Comparison of ENCODE assay signal across 14 cellular contexts in the genomic region with DNA sequence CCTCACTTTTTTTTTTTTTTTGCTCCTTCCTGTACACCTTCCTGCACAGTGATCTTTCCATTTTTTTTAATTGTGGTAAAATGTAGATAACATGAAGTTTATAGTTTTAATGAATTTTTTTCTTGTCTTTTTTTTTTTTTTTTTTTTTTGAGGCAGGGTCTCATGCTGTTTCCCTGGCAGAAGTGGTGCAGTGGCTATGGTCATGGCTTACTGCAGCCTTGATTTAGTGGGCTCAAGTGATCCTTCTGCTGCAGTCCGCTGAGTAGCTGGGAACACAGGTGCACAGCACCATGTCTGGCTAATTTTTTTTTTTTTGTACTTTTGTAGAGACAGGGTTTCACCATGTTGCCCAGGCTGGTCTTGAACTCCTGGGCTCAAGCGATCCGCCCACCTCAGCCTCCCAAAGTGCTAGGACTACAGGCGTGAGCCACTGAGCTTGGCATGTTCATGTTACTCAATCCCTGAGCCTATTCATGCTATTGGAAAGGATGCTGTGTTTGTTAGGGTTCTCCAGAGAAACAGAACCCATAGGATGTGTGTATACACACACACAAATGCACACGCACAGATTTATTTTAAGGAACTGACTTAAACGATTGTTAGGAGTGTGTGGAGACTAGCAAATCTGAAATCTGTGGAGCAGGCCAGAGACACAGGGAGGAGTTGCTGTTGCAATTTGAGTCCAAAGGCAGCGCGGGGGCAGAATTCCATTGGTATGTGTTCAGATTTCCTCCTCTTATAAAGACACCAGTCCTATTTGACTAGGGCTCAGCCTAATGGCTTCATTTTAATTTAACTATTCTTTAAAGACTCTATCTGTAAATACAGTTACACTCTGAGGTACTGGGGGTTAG. TPM values are rescaled to one million over a fixed set of nuclear protein-coding genes. Genes with fewer than 3 reads are reported as not detected.
DNase-seq lines count a peak whose midpoint lies in the region; ATAC-seq and TF ChIP-seq lines count a peak whose summit lies in the region.
"Had no signal": no experiment of that assay in that cellular context is flagged by ENCODE, and none has a peak within 500 bp of the region (broad histone marks: within the 10 kb centered on the region; RNA-seq: fewer than 3 reads in every experiment).

No MANE protein-coding gene starts in this region.

- no peak overlapping the region for H3K4me2 ChIP-seq in trophoblast cell (ENCODE audit: low read length)

- peak; percentile 40 to 81 (median 74) for ATAC-seq in heart left ventricle
- no peak for ATAC-seq in HG02973 (IDR thresholded peaks at IDR 0.05; ENCODE audit: unreplicated experiment)
- no peak for ATAC-seq in HG03045 (IDR thresholded peaks at IDR 0.05; ENCODE audit: unreplicated experiment)
- ATAC-seq: activated CD8-positive, alpha-beta T cell treated with anti-CD3 and anti-CD28 coated beads, Interleukin-2, amount 10 ng/mL, durations not matched to agents 7 days and 5 days; K562 had no signal

- no peak overlapping the region for H4K91ac ChIP-seq in trophoblast cell (ENCODE audit: low read depth, low read length)

- intact Hi-C loops in heart left ventricle (cut with DNase I), result no loop called here
- intact Hi-C loops in CD4-positive, alpha-beta memory T cell (cut with micrococcal nuclease), result no loop called here

- no peak overlapping the region for H3K9ac ChIP-seq in trophoblast cell (ENCODE audit: low read length)

- H3K36me3 Mint-ChIP-seq in progenitor cell of endocrine pancreas (ENCODE audit: insufficient read depth), result no peaks in the 10 kb centered on the region
- H3K36me3 Mint-ChIP-seq in CD4-positive, alpha-beta memory T cell, result peaks cover 8 to 22% of the 10 kb centered on the region in 2 donors

- H3K4me3 Mint-ChIP-seq in progenitor cell of endocrine pancreas (ENCODE audit: low read depth), result no peak overlapping the region
- H3K4me3 Mint-ChIP-seq in CD4-positive, alpha-beta memory T cell, result no peak overlapping the region
- H3K4me3 Mint-ChIP-seq: activated CD8-positive, alpha-beta T cell treated with anti-CD3 and anti-CD28 coated beads, Interleukin-2, amount 10 ng/mL, durations not matched to agents 7 days and 5 days; CD14-positive monocyte had no signal

- peaks cover 6% of the 10 kb centered on the region for H3K4me1 Mint-ChIP-seq in progenitor cell of endocrine pancreas (ENCODE audit: low read depth)
- peaks cover 4 to 15% (median 7%) of the 10 kb centered on the region in 4 donors for H3K4me1 Mint-ChIP-seq in CD4-positive, alpha-beta memory T cell
- H3K4me1 Mint-ChIP-seq: CD14-positive monocyte had no signal

- no peaks in the 10 kb centered on the region for H3K27me3 Mint-ChIP-seq in progenitor cell of endocrine pancreas
- H3K27me3 Mint-ChIP-seq in CD4-positive, alpha-beta memory T cell, result no peaks in the 10 kb centered on the region

- CTCF ChIA-PET in CD4-positive, alpha-beta memory T cell (lab: Charles Lee; ENCODE audit: partially characterized antibody), result no interaction called here

- H3K27ac ChIP-seq in heart left ventricle (peak overlapping the region in 4 of 12 donors; percentile 6 to 40 (median 31)), trophoblast cell (ENCODE audit: low read depth, low read length) (no peak overlapping the region)
- H3K27ac ChIP-seq in CD4-positive, alpha-beta memory T cell (ENCODE audit: low read depth, low read length), result no peak overlapping the region

- H3K36me3 ChIP-seq in heart left ventricle, result no peaks in the 10 kb centered on the region
- H3K36me3 ChIP-seq in CD4-positive, alpha-beta memory T cell (ENCODE audit: insufficient read depth, low read length), result no peaks in the 10 kb centered on the region
- peaks cover 0 to 2% of the 10 kb centered on the region in 2 experiments for H3K36me3 ChIP-seq in trophoblast cell (ENCODE audit: control insufficient read depth in 1 of 2, insufficient read depth in 2 of 2, low read length in 2 of 2)

- H2BK12ac ChIP-seq in trophoblast cell (ENCODE audit: low read length), result no peak overlapping the region

- H3K14ac ChIP-seq in trophoblast cell (ENCODE audit: low read length), result no peak overlapping the region

- no peak overlapping the region for H4K8ac ChIP-seq in trophoblast cell (ENCODE audit: low read depth, low read length)

- TF ChIP-seq POLR2A in heart left ventricle (IDR thresholded peaks at IDR 0.05), result no peak

- no peaks in the 10 kb centered on the region for H3K79me1 ChIP-seq in trophoblast cell (ENCODE audit: low read length)

- H2AK5ac ChIP-seq in trophoblast cell (ENCODE audit: low read length), result no peak overlapping the region

- peaks cover 0 to 30% (median 7%) of the 10 kb centered on the region in 12 donors for H3K4me1 ChIP-seq in heart left ventricle
- no peaks in the 10 kb centered on the region for H3K4me1 ChIP-seq in CD4-positive, alpha-beta memory T cell (ENCODE audit: insufficient read depth, low read length)
- no peaks in the 10 kb centered on the region for H3K4me1 ChIP-seq in trophoblast cell (ENCODE audit: control insufficient read depth in 1 of 2, insufficient read depth in 2 of 2, low read length in 2 of 2)

- DNase-seq in AG10803 (ENCODE audit: low read depth) (peak; percentile 80), RPMI7951 (ENCODE audit: low read depth) (peak; percentile 26), heart left ventricle (peak in 3 of 5 donors; percentile 44 to 54 (median 48)), progenitor cell of endocrine pancreas (ENCODE audit: low spot score, unreplicated experiment) (no peak), trophoblast cell (no peak)
- DNase-seq in CD4-positive, alpha-beta memory T cell, result no peak
- DNase-seq: activated CD8-positive, alpha-beta T cell treated with anti-CD3 and anti-CD28 coated beads, Interleukin-2, amount 10 ng/mL, durations not matched to agents 7 days and 5 days; NCI-H2107; stimulated activated CD4-positive, alpha-beta T cell treated with anti-CD3 and anti-CD28 coated beads, Interleukin-4, amount 100 ng/mL, for 24 hours; T-helper 9 cell had no signal

- H3K4me3 ChIP-seq in AG10803 (ENCODE audit: low read length) (no peak overlapping the region), heart left ventricle (no peak overlapping the region), trophoblast cell (ENCODE audit: low read depth, low read length) (no peak overlapping the region)
- H3K4me3 ChIP-seq in CD4-positive, alpha-beta memory T cell (ENCODE audit: low read length in 2 of 2), result no peak overlapping the region
- H3K4me3 ChIP-seq: K562 had no signal

- H3K4ac ChIP-seq in trophoblast cell (ENCODE audit: low read depth, low read length), result no peak overlapping the region

- TF ChIP-seq CTCF in AG10803 (conservative IDR thresholded peaks at IDR 0.05; ENCODE audit: low read length), result peak; percentile 23; the same call in 1 of the 2 replicates
- peak in 2 of 12 donors; percentile 9 to 17 for TF ChIP-seq CTCF in heart left ventricle (IDR thresholded peaks at IDR 0.05)
- TF ChIP-seq CTCF in progenitor cell of endocrine pancreas (IDR thresholded peaks at IDR 0.05; ENCODE audit: unreplicated experiment), result no peak

- H3K9me3 ChIP-seq in heart left ventricle (no peaks in the 10 kb centered on the region), trophoblast cell (ENCODE audit: insufficient read depth, low read depth, low read length) (no peaks in the 10 kb centered on the region)
- H3K9me3 ChIP-seq in CD4-positive, alpha-beta memory T cell (ENCODE audit: control insufficient read depth in 1 of 2, low read length in 2 of 2), result no peaks in the 10 kb centered on the region

- 66 to 72% (median 69%) methylated on average over 8 of the region's 8 CpGs for WGBS in heart left ventricle, 4 donors
- WGBS in trophoblast cell (ENCODE audit: extremely low coverage, insufficient coverage, insufficient read length), result no CpG with 5 or more reads among the region's 8 CpGs

- H3K27me3 ChIP-seq in heart left ventricle (no peaks in the 10 kb centered on the region), trophoblast cell (ENCODE audit: insufficient read depth, low read length) (no peaks in the 10 kb centered on the region)
- H3K27me3 ChIP-seq in CD4-positive, alpha-beta memory T cell (ENCODE audit: insufficient read depth, low read length), result no peaks in the 10 kb centered on the region

- peak overlapping the region; percentile 51 for H3K27ac Mint-ChIP-seq in progenitor cell of endocrine pancreas
- peak overlapping the region in 1 of 7 donors; percentile 57 for H3K27ac Mint-ChIP-seq in CD4-positive, alpha-beta memory T cell
- H3K27ac Mint-ChIP-seq: activated CD8-positive, alpha-beta T cell treated with anti-CD3 and anti-CD28 coated beads, Interleukin-2, amount 10 ng/mL, durations not matched to agents 7 days and 5 days; CD14-positive monocyte had no signal

- H3K23ac ChIP-seq in trophoblast cell (ENCODE audit: low read length), result no peak overlapping the region

- no peak overlapping the region for H2BK120ac ChIP-seq in trophoblast cell (ENCODE audit: insufficient read depth, low read length, poor library complexity)

- H4K12ac ChIP-seq in trophoblast cell (ENCODE audit: low read depth, low read length), result no peak overlapping the region

- no peak overlapping the region for H2AFZ ChIP-seq in trophoblast cell (ENCODE audit: insufficient read depth, low read length, poor library complexity)

- no peaks in the 10 kb centered on the region for H3K79me2 ChIP-seq in trophoblast cell (ENCODE audit: control insufficient read depth, insufficient read depth, low read length, poor library complexity)

- no peak overlapping the region for H3K18ac ChIP-seq in trophoblast cell (ENCODE audit: low read length)

- H3K9me3 Mint-ChIP-seq in progenitor cell of endocrine pancreas (ENCODE audit: low read depth), result no peaks in the 10 kb centered on the region
- no peaks in the 10 kb centered on the region for H3K9me3 Mint-ChIP-seq in CD4-positive, alpha-beta memory T cell

- POLR2A ChIA-PET in CD4-positive, alpha-beta memory T cell (lab: Charles Lee; ENCODE audit: partially characterized antibody), result no interaction called here

- H2BK5ac ChIP-seq in trophoblast cell (ENCODE audit: low read depth, low read length, poor library complexity), result no peak overlapping the region

RNA-seq across cellular contexts. Expression of gene GALNT11, which starts 29.1 kb away (rescaled TPM):
- total RNA-seq in RPMI7951 (2014; rRNA removed; shearing (Covaris generic)), result 38.0 and 40.9 TPM in 2 replicates
- 10 to 100 TPM; 13.5 to 28.8 (median 23.9) TPM for total RNA-seq in heart left ventricle
- 10 to 100 TPM; 10.6 to 20.3 TPM for polyA plus RNA-seq in heart left ventricle
- 29.5 and 32.9 TPM in 2 replicates for total RNA-seq in progenitor cell of endocrine pancreas
- total RNA-seq in CD4-positive, alpha-beta memory T cell, result 10 to 100 TPM; 19.1 to 23.6 TPM
- 10 to 100 TPM; 35.3 to 36.5 TPM for polyA plus RNA-seq in CD4-positive, alpha-beta memory T cell
- 28.7 and 30.6 TPM in 2 replicates for polyA plus RNA-seq in trophoblast cell (2013)

Comparison
In these comparisons a context has a peak if more than half of its experiments do, and no peak if none do; other contexts are left out.
1. DNase-seq: peak in AG10803 (single experiment), RPMI7951 (single experiment) and heart left ventricle (3 of 5); none in progenitor cell of endocrine pancreas (single experiment), CD4-positive, alpha-beta memory T cell (0 of 5) and trophoblast cell (0 of 2).
2. ATAC-seq: peak in heart left ventricle (4 of 4); none in HG02973 (single experiment) and HG03045 (single experiment).